Comparison of ENCODE assay signal across 23 cellular contexts in genomic region chr4:184979461-184980124, GRCh38. TPM values are rescaled to one million over a fixed set of nuclear protein-coding genes. Genes with fewer than 3 reads are reported as not detected.
"Had no signal": no experiment of that assay in that cellular context is flagged by ENCODE, and none has a peak within 500 bp of the region (broad histone marks: within the 10 kb centered on the region; RNA-seq: fewer than 3 reads in every experiment).

No MANE protein-coding gene starts in this region.

- H3K4me3 ChIP-seq: esophagus muscularis mucosa, tibial nerve, vagina had no signal

- H3K9me3 Mint-ChIP-seq: activated naive CD8-positive, alpha-beta T cell treated with anti-CD3 and anti-CD28 coated beads, Interleukin-2, amount 10 ng/mL, durations not matched to agents 7 days and 5 days had no signal

- H3K36me3 ChIP-seq: esophagus muscularis mucosa, tibial nerve, vagina had no signal

- H3K9ac ChIP-seq: parathyroid adenoma had no signal

- ATAC-seq: activated CD4-positive, CD25-positive, alpha-beta regulatory T cell treated with anti-CD3 and anti-CD28 coated beads, Interleukin-2, amount 50 U/mL, for 24 hours; left colon; stimulated activated naive B cell treated with anti-CD40 and anti-IgM and Interleukin-4, amounts not matched to agents 10 μg/mL and 1 μg/mL and 100 μg/mL, for 72 hours had no signal

- H3K27me3 ChIP-seq: vagina had no signal

- H3K4me3 Mint-ChIP-seq: activated naive CD8-positive, alpha-beta T cell treated with anti-CD3 and anti-CD28 coated beads, Interleukin-2, amount 10 ng/mL, durations not matched to agents 7 days and 5 days; brain; immature natural killer cell; neural crest cell; stimulated activated naive B cell treated with anti-CD40 and anti-IgM and Interleukin-4, amounts not matched to agents 10 μg/mL and 1 μg/mL and 100 μg/mL, for 72 hours had no signal

- H3K4me1 ChIP-seq: parathyroid adenoma, vagina had no signal

- H3K36me3 Mint-ChIP-seq: activated naive CD8-positive, alpha-beta T cell treated with anti-CD3 and anti-CD28 coated beads, Interleukin-2, amount 10 ng/mL, durations not matched to agents 7 days and 5 days; brain; immature natural killer cell; stimulated activated naive B cell treated with anti-CD40 and anti-IgM and Interleukin-4, amounts not matched to agents 10 μg/mL and 1 μg/mL and 100 μg/mL, for 72 hours had no signal

- H2AFZ ChIP-seq: parathyroid adenoma had no signal

- H3K9me3 ChIP-seq: esophagus muscularis mucosa, tibial nerve, vagina had no signal

- H3K4me1 Mint-ChIP-seq: brain; immature natural killer cell; neural crest cell; stimulated activated naive B cell treated with anti-CD40 and anti-IgM and Interleukin-4, amounts not matched to agents 10 μg/mL and 1 μg/mL and 100 μg/mL, for 72 hours had no signal

- H3K79me2 ChIP-seq: parathyroid adenoma had no signal

- DNase-seq: activated CD4-positive, alpha-beta T cell treated with anti-CD3 and anti-CD28 coated beads, Interleukin-2, amount 50 U/mL, for 1 hour; activated CD8-positive, alpha-beta memory T cell treated with anti-CD3 and anti-CD28 coated beads for 24 hours; activated gamma-delta T cell treated with Interleukin-2 at 50 U/mL for 16 hours; activated naive CD8-positive, alpha-beta T cell treated with anti-CD3 and anti-CD28 coated beads, Interleukin-2, amount 10 ng/mL, durations not matched to agents 7 days and 5 days; cortex of kidney; effector CD4-positive, alpha-beta T cell; immature natural killer cell; left colon; midbrain; stimulated activated CD4-positive, alpha-beta T cell treated with anti-CD3 and anti-CD28 coated beads, Interleukin-2, amount 100 ng/mL, for 48 hours; stimulated activated naive B cell treated with anti-CD40 and anti-IgM and Interleukin-4, amounts not matched to agents 10 μg/mL and 1 μg/mL and 100 μg/mL, for 72 hours had no signal

- H3K27ac ChIP-seq: esophagus muscularis mucosa, parathyroid adenoma, tibial nerve, vagina had no signal

- H3K27ac Mint-ChIP-seq: activated naive CD8-positive, alpha-beta T cell treated with anti-CD3 and anti-CD28 coated beads, Interleukin-2, amount 10 ng/mL, durations not matched to agents 7 days and 5 days; brain; immature natural killer cell; stimulated activated naive B cell treated with anti-CD40 and anti-IgM and Interleukin-4, amounts not matched to agents 10 μg/mL and 1 μg/mL and 100 μg/mL, for 72 hours had no signal

RNA-seq across cellular contexts. Expression of gene HELT, which starts 38.7 kb away (rescaled TPM):
- total RNA-seq: activated naive CD8-positive, alpha-beta T cell treated with anti-CD3 and anti-CD28 coated beads, Interleukin-2, amount 10 ng/mL, durations not matched to agents 7 days and 5 days; esophagus muscularis mucosa; fibroblast of villous mesenchyme; left colon; lung microvascular endothelial cell; myocyte; neural crest cell; renal cortical epithelial cell; subcutaneous adipose tissue; tibial nerve; vagina had no signal
- polyA plus RNA-seq: immature natural killer cell had no signal
